Comparison of ENCODE assay signal across 1 cellular context in the genomic region with DNA sequence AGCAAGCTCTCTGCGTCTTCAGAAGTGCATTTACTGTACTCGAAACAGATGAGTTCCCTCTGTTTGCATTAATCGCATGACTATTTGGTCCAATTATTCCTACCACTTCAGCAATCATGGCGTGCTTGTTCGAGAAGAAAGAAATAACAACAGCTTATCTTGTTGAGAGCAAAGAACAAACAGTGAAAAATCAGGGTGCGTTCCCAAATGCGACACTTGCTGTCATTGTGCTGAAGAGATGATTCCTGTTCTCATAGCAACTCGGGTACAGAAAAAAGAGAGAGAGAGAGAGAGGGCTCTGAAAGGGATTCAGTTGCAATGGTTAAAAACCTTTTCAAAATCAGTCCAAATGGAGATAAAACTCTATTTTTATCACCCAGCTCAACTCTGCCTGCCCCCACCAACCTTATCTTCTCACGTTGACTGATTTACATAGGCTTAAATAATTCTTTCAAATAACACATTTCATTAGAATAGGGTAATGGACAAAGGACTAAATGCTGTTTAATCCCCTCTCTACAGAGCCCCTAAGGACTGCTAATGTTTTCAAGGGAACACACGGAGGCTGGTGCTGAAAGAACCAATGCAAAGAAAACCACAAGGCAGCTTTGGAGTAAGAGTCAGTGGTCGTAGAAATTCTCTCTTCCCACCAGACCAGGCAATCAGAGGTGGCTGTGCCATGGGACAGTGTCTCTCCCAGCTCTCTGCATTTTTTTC.
TF ChIP-seq lines count a peak whose summit lies in the region.

No MANE protein-coding gene starts in this region.

TF ChIP-seq in H1, 55 proteins besides CTCF, POLR2A, EP300 and RAD21:
- no peak for TF ChIP-seq CEBPB (IDR thresholded peaks at IDR 0.05; ENCODE audit: low read depth, low read length)
- no peak for TF ChIP-seq RFX5 (IDR thresholded peaks at IDR 0.05; ENCODE audit: borderline replicate concordance, low read depth, low read length)
- TF ChIP-seq, protein P1, sequence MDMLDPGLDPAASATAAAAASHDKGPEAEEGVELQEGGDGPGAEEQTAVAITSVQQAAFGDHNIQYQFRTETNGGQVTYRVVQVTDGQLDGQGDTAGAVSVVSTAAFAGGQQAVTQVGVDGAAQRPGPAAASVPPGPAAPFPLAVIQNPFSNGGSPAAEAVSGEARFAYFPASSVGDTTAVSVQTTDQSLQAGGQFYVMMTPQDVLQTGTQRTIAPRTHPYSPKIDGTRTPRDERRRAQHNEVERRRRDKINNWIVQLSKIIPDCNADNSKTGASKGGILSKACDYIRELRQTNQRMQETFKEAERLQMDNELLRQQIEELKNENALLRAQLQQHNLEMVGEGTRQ (IDR thresholded peaks at IDR 0.05; ENCODE audit: low read length): no peak
- TF ChIP-seq POLR2AphosphoS5 (IDR thresholded peaks at IDR 0.05; ENCODE audit: low read depth, low read length): no peak
- no peak for TF ChIP-seq ATF3 (IDR thresholded peaks at IDR 0.05; ENCODE audit: insufficient read depth, low read depth, low read length)
- no peak for TF ChIP-seq SIX5 (IDR thresholded peaks at IDR 0.05; ENCODE audit: low read depth, low read length)
- no peak for TF ChIP-seq CHD1 (IDR thresholded peaks at IDR 0.05; ENCODE audit: low read depth, low read length)
- TF ChIP-seq HDAC6 (IDR thresholded peaks at IDR 0.05; ENCODE audit: low read depth, low read length): no peak
- no peak for TF ChIP-seq TEAD4 (IDR thresholded peaks at IDR 0.05; ENCODE audit: low read depth, low read length)
- no peak for TF ChIP-seq CHD2 (IDR thresholded peaks at IDR 0.05; ENCODE audit: low read length)
- TF ChIP-seq EGR1 (IDR thresholded peaks at IDR 0.05; ENCODE audit: borderline replicate concordance, low read depth, low read length): no peak
- no peak for TF ChIP-seq KDM1A (IDR thresholded peaks at IDR 0.05; ENCODE audit: borderline replicate concordance, low read length)
- no peak for TF ChIP-seq BRCA1 (IDR thresholded peaks at IDR 0.05; ENCODE audit: low read depth, low read length)
- no peak for TF ChIP-seq CBX5 (IDR thresholded peaks at IDR 0.05; ENCODE audit: low read depth, low read length)
- TF ChIP-seq KDM5A (IDR thresholded peaks at IDR 0.05; ENCODE audit: low read length): no peak
- no peak for TF ChIP-seq KDM4A (IDR thresholded peaks at IDR 0.05; ENCODE audit: low read depth, low read length, severe bottlenecking)
